Comparison of ENCODE assay signal across 8 cellular contexts in the genomic region with DNA sequence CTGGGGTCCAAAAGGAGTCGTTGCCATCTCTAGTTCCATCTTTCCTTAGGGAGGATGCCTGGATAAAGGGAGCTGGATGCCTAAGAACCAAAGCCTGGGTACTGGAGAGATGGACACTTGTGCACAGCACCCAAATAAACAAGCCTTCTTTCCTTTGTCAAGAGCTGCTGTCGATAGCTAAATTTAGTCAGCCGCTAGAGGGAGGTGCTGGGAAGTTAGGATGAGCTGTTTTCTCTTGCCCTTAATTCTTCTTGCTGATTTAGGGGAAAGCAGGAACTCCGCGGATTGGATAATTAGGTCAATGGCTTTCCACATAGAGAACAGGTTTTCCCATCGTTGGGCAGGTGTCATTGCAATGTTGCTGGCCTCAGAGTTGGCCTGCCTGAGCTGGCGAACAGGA. TPM values are rescaled to one million over a fixed set of nuclear protein-coding genes. Genes with fewer than 3 reads are reported as not detected.
A peak's percentile ranks its signal among the peaks of the same experiment; 100 is the strongest.
DNase-seq lines count a peak whose midpoint lies in the region; ATAC-seq lines count a peak whose summit lies in the region.

No MANE protein-coding gene starts in this region.

- no peaks in the 10 kb centered on the region for H3K9me3 ChIP-seq in MG63

- H3K4me3 ChIP-seq in MG63, result no peak overlapping the region

- peak; percentile 36 for DNase-seq in NCI-H1694 treated with DMSO at 0.1 percent for 48 hours (lab: John Stamatoyannopoulos, UW)
- DNase-seq in NCI-H1694 (lab: John Stamatoyannopoulos, UW), result no peak
- peak; percentile 23 for DNase-seq in MG63
- DNase-seq in amniotic epithelial cell (ENCODE audit: low read depth), result peak; percentile 46
- DNase-seq in kidney glomerular epithelial cell (lab: John Stamatoyannopoulos, UW), result peak; percentile 28
- no peak for DNase-seq in NCI-H345 treated with DMSO at 0.1 percent for 48 hours (lab: John Stamatoyannopoulos, UW; ENCODE audit: unreplicated experiment)

- no peaks in the 10 kb centered on the region for H3K27me3 ChIP-seq in MG63

- ATAC-seq in HG03108 (IDR thresholded peaks at IDR 0.05; ENCODE audit: unreplicated experiment) (no peak), HG03520 (IDR thresholded peaks at IDR 0.05; ENCODE audit: unreplicated experiment) (no peak)

- H3K36me3 ChIP-seq in MG63, result no peaks in the 10 kb centered on the region

RNA-seq across cellular contexts. Expression of a gene that starts 30.9 kb away (rescaled TPM):
- not detected in 2 replicates for total RNA-seq in MG63 (2014; rRNA removed; shearing (Covaris generic); ENCODE audit: low replicate concordance)

RNA-seq across cellular contexts. Expression of a gene that starts 34.5 kb away (rescaled TPM):
- 37.8 and 43.9 TPM in 2 replicates for total RNA-seq in MG63 (2014; rRNA removed; shearing (Covaris generic); ENCODE audit: low replicate concordance)

Comparison
In these comparisons a context has a peak if more than half of its experiments do, and no peak if none do; other contexts are left out.
1. DNase-seq: peak in NCI-H1694 treated with DMSO at 0.1 percent for 48 hours (single experiment), MG63 (single experiment), amniotic epithelial cell (single experiment) and kidney glomerular epithelial cell (single experiment); none in NCI-H1694 (single experiment) and NCI-H345 treated with DMSO at 0.1 percent for 48 hours (single experiment).